ENCODE assay signal across 35 cellular contexts in the genomic region with DNA sequence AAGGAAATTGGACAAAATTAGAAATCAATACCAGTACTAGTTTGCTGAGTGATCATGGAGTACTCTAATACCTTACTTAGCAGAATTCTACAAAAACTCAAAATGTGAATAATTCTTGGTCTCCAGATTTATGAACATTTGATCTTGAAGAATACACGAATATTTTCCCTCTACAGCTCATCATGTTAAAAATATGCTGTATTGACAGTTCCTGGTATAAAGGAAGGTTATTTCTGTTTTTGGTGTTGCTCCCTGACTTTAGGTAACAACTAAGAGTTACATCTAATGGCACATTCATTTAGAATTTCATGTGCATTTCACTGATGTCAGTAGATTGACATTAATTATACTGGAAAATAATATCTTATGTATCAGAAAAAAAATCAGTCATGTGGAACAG.
"Had no signal": no experiment of that assay in that cellular context is flagged by ENCODE, and none has a peak within 500 bp of the region (broad histone marks: within the 10 kb centered on the region; RNA-seq: fewer than 3 reads in every experiment).

No MANE protein-coding gene starts in this region.

- DNase-seq: Karpas-422, Kasumi-1, MG63, MM.1S, MV-4-11, NCI-H1048, NCI-H1092, NCI-H1092 treated with DMSO at 0.1 percent for 48 hours, NCI-H1105, NCI-H1105 treated with DMSO at 0.1 percent for 48 hours, NCI-H1417, NCI-H1417 treated with DMSO at 0.1 percent for 48 hours, NCI-H1436, NCI-H1436 treated with DMSO at 0.1 percent for 48 hours, NCI-H146, NCI-H1694, NCI-H1694 treated with DMSO at 0.1 percent for 48 hours, NCI-H187, NCI-H187 treated with DMSO at 0.1 percent for 48 hours, NCI-H1930, NCI-H2029, NCI-H2029 treated with DMSO at 0.1 percent for 48 hours, NCI-H2081, NCI-H2081 treated with DMSO at 0.1 percent for 48 hours, NCI-H2107, NCI-H2171, NCI-H2171 treated with DMSO at 0.1 percent for 48 hours, NCI-H2227 treated with DMSO at 0.1 percent for 48 hours, NCI-H226, NCI-H345, NCI-H446, NCI-H446 treated with DMSO at 0.1 percent for 48 hours, NCI-H510A, NCI-H510A treated with DMSO at 0.1 percent for 48 hours, NCI-H524 had no signal

- H3K9me3 ChIP-seq: MG63 had no signal

- H3K4me3 ChIP-seq: MG63 had no signal

- H3K27me3 ChIP-seq: MG63 had no signal

- H3K36me3 ChIP-seq: MG63 had no signal
